Comparison of ENCODE assay signal across 10 cellular contexts in genomic region chr9:37200572-37201005, GRCh38.
DNase-seq lines count a peak whose midpoint lies in the region; ATAC-seq and TF ChIP-seq lines count a peak whose summit lies in the region.
"Had no signal": no experiment of that assay in that cellular context is flagged by ENCODE, and none has a peak within 500 bp of the region (broad histone marks: within the 10 kb centered on the region; RNA-seq: fewer than 3 reads in every experiment).

No MANE protein-coding gene starts in this region.

- H3K9me3 Mint-ChIP-seq in neural progenitor cell, result peaks cover 25% of the 10 kb centered on the region

- peaks cover 35% of the 10 kb centered on the region for H3K36me3 Mint-ChIP-seq in neural progenitor cell

- ATAC-seq in GM21723 (IDR thresholded peaks at IDR 0.05; ENCODE audit: unreplicated experiment), result no peak
- no peak for ATAC-seq in esophagus mucosa

- no peak for TF ChIP-seq CTCF in neural progenitor cell (IDR thresholded peaks at IDR 0.05)

- H3K4me3 ChIP-seq in adipocyte (ENCODE audit: low read length) (no peak overlapping the region), neural progenitor cell (no peak overlapping the region)
- H3K4me3 ChIP-seq: suprapubic skin had no signal

- H3K27ac ChIP-seq in neural progenitor cell, result peak overlapping the region; percentile 68
- H3K27ac ChIP-seq: suprapubic skin had no signal

- no peak overlapping the region for H3K4me2 ChIP-seq in neural progenitor cell

- H3K36me3 ChIP-seq in adipocyte (ENCODE audit: control insufficient read depth, insufficient read depth, low read length, severe bottlenecking) (peaks cover 6% of the 10 kb centered on the region), neural progenitor cell (peaks cover 6% of the 10 kb centered on the region)
- H3K36me3 ChIP-seq: suprapubic skin had no signal

- H3K9me3 ChIP-seq in adipocyte (ENCODE audit: control insufficient read depth, low read length), result peaks cover 4% of the 10 kb centered on the region
- H3K9me3 ChIP-seq in neural progenitor cell (ENCODE audit: low read depth), result no peaks in the 10 kb centered on the region
- H3K9me3 ChIP-seq: suprapubic skin had no signal

- peaks cover 17% of the 10 kb centered on the region for H3K4me1 ChIP-seq in adipocyte (ENCODE audit: control insufficient read depth, insufficient read depth, low read length)
- peaks cover 57% of the 10 kb centered on the region for H3K4me1 ChIP-seq in neural progenitor cell

- DNase-seq in GM03348 (ENCODE audit: low spot score), result peak; percentile 53
- peak; percentile 60 for DNase-seq in MV-4-11 (lab: John Stamatoyannopoulos, UW)
- DNase-seq in adipocyte (ENCODE audit: low read depth), result peak; percentile 71
- no peak for DNase-seq in neural progenitor cell (ENCODE audit: low spot score)
- DNase-seq in cerebellar cortex (ENCODE audit: low spot score), result no peak
- DNase-seq in SK-N-DZ (ENCODE audit: low spot score), result no peak
- DNase-seq: NCI-H774 had no signal

- peaks cover 53% of the 10 kb centered on the region for H3K4me1 Mint-ChIP-seq in neural progenitor cell

- H3K4me3 Mint-ChIP-seq in neural progenitor cell, result no peak overlapping the region

- peaks cover 4% of the 10 kb centered on the region for H3K27me3 Mint-ChIP-seq in neural progenitor cell (ENCODE audit: insufficient read depth, low read depth)

- peaks cover 28% of the 10 kb centered on the region for H3K79me2 ChIP-seq in neural progenitor cell (ENCODE audit: low read depth)

- H2AFZ ChIP-seq in neural progenitor cell (replicated peaks), result no peak overlapping the region

- no peaks in the 10 kb centered on the region for H4K20me1 ChIP-seq in neural progenitor cell (ENCODE audit: low read depth)

- H3K9ac ChIP-seq in adipocyte (ENCODE audit: low read length) (no peak overlapping the region), neural progenitor cell (no peak overlapping the region)

- H3K27ac Mint-ChIP-seq in neural progenitor cell, result peak overlapping the region; percentile 55

- H3F3A ChIP-seq in neural progenitor cell (ENCODE audit: low read depth), result peaks cover 26% of the 10 kb centered on the region

- H3K27me3 ChIP-seq in adipocyte (replicated peaks; ENCODE audit: control insufficient read depth, insufficient read depth, low read length), result no peaks in the 10 kb centered on the region
- no peaks in the 10 kb centered on the region for H3K27me3 ChIP-seq in neural progenitor cell
- H3K27me3 ChIP-seq: suprapubic skin had no signal

Comparison
In these comparisons a context has a peak if more than half of its experiments do, and no peak if none do; other contexts are left out.
1. DNase-seq: peak in GM03348 (single experiment), MV-4-11 (single experiment) and adipocyte (single experiment); none in neural progenitor cell (single experiment), cerebellar cortex (single experiment) and SK-N-DZ (single experiment).